ENCODE assay signal across 8 cellular contexts in genomic region chr14:75050852-75051555, GRCh38. TPM values are rescaled to one million over a fixed set of nuclear protein-coding genes. Genes with fewer than 3 reads are reported as not detected.
DNase-seq lines count a peak whose midpoint lies in the region; ATAC-seq and TF ChIP-seq lines count a peak whose summit lies in the region.

MLH3 (minus strand) TSS chr14:75051467; CDS start chr14:75049655, 1,812 bp downstream.

- ATAC-seq in GM21528 (IDR thresholded peaks at IDR 0.05; ENCODE audit: low FRiP score, unreplicated experiment) (peak; percentile 68), naive B cell (ENCODE audit: low read depth in 2 of 2) (peak; percentile 90 to 91)
- peak; percentile 79 for ATAC-seq in stimulated activated effector memory CD8-positive, alpha-beta T cell treated with anti-CD3 and anti-CD28 coated beads, Interleukin-12 subunit alpha, Interleukin-12 subunit beta, amount 100 ng/mL, for 72 hours

- intact Hi-C loops in Caco-2 (cut with micrococcal nuclease; ENCODE audit: unreplicated experiment) = loop anchor here (1.0 to 2.0 kb wide), 2 partner anchors 18 to 49 kb away; partner anchors contain the start of genes EIF2B2 and ZC2HC1C

- TF ChIP-seq CTCF in Caco-2 (IDR thresholded peaks at IDR 0.05; ENCODE audit: insufficient read depth in 1 of 2, low read depth in 1 of 2, low read length in 1 of 2, severe bottlenecking in 1 of 2, unreplicated experiment in 1 of 2) = no peak

- peaks cover 5% of the 10 kb centered on the region for H3K4me1 Mint-ChIP-seq in Caco-2 (ENCODE audit: low read depth, unreplicated experiment)
- H3K4me1 Mint-ChIP-seq in naive B cell = peaks cover 13 to 18% (median 13%) of the 10 kb centered on the region in 3 donors
- H3K4me1 Mint-ChIP-seq in stimulated activated effector memory CD8-positive, alpha-beta T cell treated with anti-CD3 and anti-CD28 coated beads, Interleukin-12 subunit alpha, Interleukin-12 subunit beta, amount 100 ng/mL, for 72 hours = peaks cover 55% of the 10 kb centered on the region

- H4K20me1 ChIP-seq in Karpas-422 (ENCODE audit: insufficient read depth, low read depth, low read length) = no peaks in the 10 kb centered on the region

- H3K9me2 ChIP-seq in Karpas-422 (replicated peaks; ENCODE audit: insufficient read depth, low read length) = no peaks in the 10 kb centered on the region

- H2AFZ ChIP-seq in Karpas-422 (ENCODE audit: low read length) = peak within 1 kb of the TSS; percentile 9

- peak within 1 kb of the TSS; percentile 84 for H3K9ac ChIP-seq in Karpas-422 (ENCODE audit: low read length)

- CTCF ChIA-PET in Caco-2 (lab: Charles Lee) = interaction anchor here (0.6 kb wide), 1 partner anchor 28 kb away, joined by 3 read pairs; no protein-coding TSS in a partner anchor

- no peaks in the 10 kb centered on the region for H3K36me3 ChIP-seq in Caco-2 (ENCODE audit: control insufficient read depth, insufficient read depth, low read length)
- H3K36me3 ChIP-seq in Karpas-422 (ENCODE audit: insufficient read depth, low read length) = peaks cover 29% of the 10 kb centered on the region

- no peaks in the 10 kb centered on the region for H3K27me3 ChIP-seq in Caco-2 (replicated peaks; ENCODE audit: control insufficient read depth, insufficient read depth, low read length)
- H3K27me3 ChIP-seq in Karpas-422 (ENCODE audit: low read length) = no peaks in the 10 kb centered on the region

- H3K9me3 Mint-ChIP-seq in Caco-2 (ENCODE audit: unreplicated experiment) (no peaks in the 10 kb centered on the region), naive B cell (no peaks in the 10 kb centered on the region)
- no peaks in the 10 kb centered on the region for H3K9me3 Mint-ChIP-seq in stimulated activated effector memory CD8-positive, alpha-beta T cell treated with anti-CD3 and anti-CD28 coated beads, Interleukin-12 subunit alpha, Interleukin-12 subunit beta, amount 100 ng/mL, for 72 hours

- H3K4me1 ChIP-seq in Caco-2 (peaks cover 10% of the 10 kb centered on the region), Karpas-422 (ENCODE audit: low read length) (peaks cover 25% of the 10 kb centered on the region)

- no TSS peak for BruUV-seq in Caco-2 (replicated peaks; lab: Mats Ljungman, UMichigan)

- H3K4me3 ChIP-seq in Caco-2 (ENCODE audit: low read depth, low read length) (peak within 1 kb of the TSS; percentile 62), Karpas-422 (ENCODE audit: low read length) (peak within 1 kb of the TSS; percentile 80)

- H3K36me3 Mint-ChIP-seq in Caco-2 (ENCODE audit: insufficient read depth, unreplicated experiment) (peaks cover 35% of the 10 kb centered on the region), naive B cell (no peaks in the 10 kb centered on the region)
- peaks cover 58% of the 10 kb centered on the region for H3K36me3 Mint-ChIP-seq in stimulated activated effector memory CD8-positive, alpha-beta T cell treated with anti-CD3 and anti-CD28 coated beads, Interleukin-12 subunit alpha, Interleukin-12 subunit beta, amount 100 ng/mL, for 72 hours

- H3K4me3 Mint-ChIP-seq in Caco-2 (ENCODE audit: unreplicated experiment) = peak within 1 kb of the TSS; percentile 85
- peak within 1 kb of the TSS; percentile 88 to 97 (median 94) for H3K4me3 Mint-ChIP-seq in naive B cell
- H3K4me3 Mint-ChIP-seq in stimulated activated effector memory CD8-positive, alpha-beta T cell treated with anti-CD3 and anti-CD28 coated beads, Interleukin-12 subunit alpha, Interleukin-12 subunit beta, amount 100 ng/mL, for 72 hours = peak within 1 kb of the TSS; percentile 83

- H3K27ac ChIP-seq in Karpas-422 (ENCODE audit: low read length) = peak within 1 kb of the TSS; percentile 70

- H3K27ac Mint-ChIP-seq in Caco-2 (ENCODE audit: unreplicated experiment) = peak within 1 kb of the TSS; percentile 86
- peak within 1 kb of the TSS; percentile 79 to 95 (median 91) for H3K27ac Mint-ChIP-seq in naive B cell
- H3K27ac Mint-ChIP-seq in stimulated activated effector memory CD8-positive, alpha-beta T cell treated with anti-CD3 and anti-CD28 coated beads, Interleukin-12 subunit alpha, Interleukin-12 subunit beta, amount 100 ng/mL, for 72 hours = peak within 1 kb of the TSS; percentile 98

- H3K27me3 Mint-ChIP-seq in Caco-2 (ENCODE audit: insufficient read depth, unreplicated experiment) (no peaks in the 10 kb centered on the region), naive B cell (no peaks in the 10 kb centered on the region)

- no peaks in the 10 kb centered on the region for H3K9me3 ChIP-seq in Caco-2
- no peaks in the 10 kb centered on the region for H3K9me3 ChIP-seq in Karpas-422 (ENCODE audit: low read length)

- H3K4me2 ChIP-seq in Karpas-422 (ENCODE audit: low read depth, low read length, poor library complexity, severe bottlenecking) = peak within 1 kb of the TSS; percentile 69

- peaks cover 59% of the 10 kb centered on the region for H3K79me2 ChIP-seq in Karpas-422 (ENCODE audit: low read length)

- POLR2A ChIA-PET in Caco-2 (lab: Charles Lee) = interaction anchor here (0.7 kb wide), 1 partner anchor 146 kb away, joined by 8 read pairs; no protein-coding TSS in a partner anchor

- DNase-seq in Caco-2 = peak; percentile 88 to 90
- DNase-seq in Karpas-422 = peak; percentile 97
- DNase-seq in RPMI7951 (ENCODE audit: low read depth) = peak; percentile 76
- DNase-seq in activated T-helper 1 cell treated with anti-CD3 and anti-CD28 coated beads, Interleukin-2, amount 50 U/mL, for 16 hours (ENCODE audit: low read depth in 1 of 2, low spot score in 1 of 2) = peak; percentile 59 to 72
- DNase-seq in fibroblast of gingiva (ENCODE audit: low read depth) = peak; percentile 71
- peak; percentile 71 for DNase-seq in naive B cell
- peak; percentile 73 to 87 for DNase-seq in stimulated activated effector memory CD8-positive, alpha-beta T cell treated with anti-CD3 and anti-CD28 coated beads, Interleukin-12 subunit alpha, Interleukin-12 subunit beta, amount 100 ng/mL, for 72 hours (ENCODE audit: low spot score in 2 of 2)

RNA-seq across cellular contexts. Expression of gene MLH3, which starts in this region (rescaled TPM):
- 23.2 and 24.5 TPM in 2 replicates for total RNA-seq in Caco-2 (2022)
- 58.3 and 71.5 TPM in 2 replicates for total RNA-seq in Karpas-422 (2014; rRNA removed; shearing (Covaris generic); ENCODE audit: low replicate concordance)
- total RNA-seq in RPMI7951 (2014; rRNA removed; shearing (Covaris generic)) = 13.5 and 19.2 TPM in 2 replicates
- polyA plus RNA-seq in naive B cell (ENCODE audit: low read depth in 6 of 6) = 10 to 100 TPM in 4 of 6 donors, 1 to 10 TPM in 2; 6.4 to 17.3 (median 10.5) TPM

Comparison
In these comparisons a context has a peak if more than half of its experiments do, and no peak if none do; other contexts are left out.
1. Peak in every context shown above with its lines: DNase-seq, ATAC-seq, H3K4me3 ChIP-seq and H3K27ac ChIP-seq.